ENCODE assay signal across 25 cellular contexts in the genomic region with DNA sequence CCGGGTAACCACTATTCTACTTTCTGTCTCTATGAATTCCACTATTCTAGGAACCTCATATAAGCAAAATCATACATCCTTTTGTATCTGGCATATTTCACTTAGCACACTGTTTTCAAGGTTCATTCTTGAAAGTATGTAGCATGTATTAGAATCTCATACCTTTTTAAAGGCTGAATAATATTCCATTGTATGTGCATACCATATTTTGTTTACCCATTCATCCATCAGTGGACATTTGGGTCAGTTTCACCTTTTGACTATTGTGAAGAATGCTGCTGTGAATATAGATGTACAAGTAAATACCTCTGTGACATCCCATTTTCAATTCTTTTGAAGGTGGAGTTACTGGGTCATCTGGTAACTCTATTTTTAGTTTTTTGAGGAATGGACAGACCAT.
"Had no signal": no experiment of that assay in that cellular context is flagged by ENCODE, and none has a peak within 500 bp of the region (broad histone marks: within the 10 kb centered on the region; RNA-seq: fewer than 3 reads in every experiment).

No MANE protein-coding gene starts in this region.

- ATAC-seq: esophagus mucosa; gastrocnemius medialis; heart right ventricle; left cardiac atrium; left lung; left ventricle myocardium superior; lower lobe of right lung; naive thymus-derived CD4-positive, alpha-beta T cell had no signal

- FAIRE-seq: colon, islet of Langerhans, keratinocyte had no signal

- H3K4me3 ChIP-seq: coronary artery, dorsolateral prefrontal cortex, esophagus squamous epithelium, gastrocnemius medialis, heart right ventricle, left lung, lower lobe of right lung had no signal

- DNase-seq: dermis blood vessel endothelial cell; dorsolateral prefrontal cortex; effector CD4-positive, alpha-beta T cell; effector memory CD4-positive, alpha-beta T cell; erythroblast; esophagus squamous epithelium; foreskin fibroblast; foreskin melanocyte; gastrocnemius medialis; glutamatergic neuron; heart right ventricle; hippocampal formation; left cardiac atrium; left lung; left ventricle myocardium superior; lower lobe of right lung; mesendoderm; midbrain; naive thymus-derived CD4-positive, alpha-beta T cell had no signal

- H3K9me3 ChIP-seq: esophagus squamous epithelium, gastrocnemius medialis, left lung had no signal

- H3K27ac ChIP-seq: coronary artery, dorsolateral prefrontal cortex, epithelial cell of prostate, esophagus squamous epithelium, gastrocnemius medialis, heart right ventricle, left lung, lower lobe of right lung had no signal

- H3K4me1 ChIP-seq: esophagus squamous epithelium, gastrocnemius medialis, heart right ventricle, left lung, lower lobe of right lung had no signal

- H3K4me3 Mint-ChIP-seq: naive thymus-derived CD4-positive, alpha-beta T cell had no signal

- H3K27me3 Mint-ChIP-seq: naive thymus-derived CD4-positive, alpha-beta T cell had no signal

- H3K27ac Mint-ChIP-seq: naive thymus-derived CD4-positive, alpha-beta T cell had no signal

- H3K27me3 ChIP-seq: dorsolateral prefrontal cortex, esophagus squamous epithelium, gastrocnemius medialis, heart right ventricle, left lung had no signal
